9 cellular contexts compared by ENCODE assay signal in genomic region chr1:96416111-96416595, GRCh38.
DNase-seq lines count a peak whose midpoint lies in the region; ATAC-seq, FAIRE-seq and TF ChIP-seq lines count a peak whose summit lies in the region.
"Had no signal": no experiment of that assay in that cellular context is flagged by ENCODE, and none has a peak within 500 bp of the region (broad histone marks: within the 10 kb centered on the region; RNA-seq: fewer than 3 reads in every experiment).

No MANE protein-coding gene starts in this region.

- H3K9ac ChIP-seq in astrocyte (ENCODE audit: low read length): peak overlapping the region; percentile 57
- H3K9ac ChIP-seq in smooth muscle cell (ENCODE audit: low read depth): no peak overlapping the region

- ATAC-seq in heart right ventricle: peak; percentile 48 to 98 (median 88)
- no peak for ATAC-seq in GM18502 (IDR thresholded peaks at IDR 0.05; ENCODE audit: poor library complexity, unreplicated experiment)

- no peaks in the 10 kb centered on the region for H3K36me3 Mint-ChIP-seq in HFFc6 (ENCODE audit: low read depth)
- H3K36me3 Mint-ChIP-seq in astrocyte (ENCODE audit: low read depth, unreplicated experiment): no peaks in the 10 kb centered on the region

- no peaks in the 10 kb centered on the region for H3K36me3 ChIP-seq in astrocyte (ENCODE audit: insufficient read depth, low read length)
- H3K36me3 ChIP-seq in heart right ventricle: no peaks in the 10 kb centered on the region
- no peaks in the 10 kb centered on the region for H3K36me3 ChIP-seq in smooth muscle cell (ENCODE audit: low read depth)

- H3K27me3 Mint-ChIP-seq in HFFc6 (ENCODE audit: insufficient read depth) (peaks cover 11% of the 10 kb centered on the region), astrocyte (ENCODE audit: low read depth, unreplicated experiment) (no peaks in the 10 kb centered on the region)

- H3K27ac Mint-ChIP-seq in HFFc6 (peak overlapping the region; percentile 19), astrocyte (ENCODE audit: unreplicated experiment) (peak overlapping the region; percentile 16)

- H2AFZ ChIP-seq in astrocyte (ENCODE audit: low read depth, low read length) (no peak overlapping the region), smooth muscle cell (ENCODE audit: low read depth) (no peak overlapping the region)

- H3K9me3 Mint-ChIP-seq in HFFc6 (no peaks in the 10 kb centered on the region), astrocyte (ENCODE audit: unreplicated experiment) (no peaks in the 10 kb centered on the region)

- WGBS in heart right ventricle, 2 donors: 25 to 35% methylated on average over 5 of the region's 5 CpGs
- WGBS in smooth muscle cell (ENCODE audit: low lambda C conversion rate): 7% methylated on average over 5 of the region's 5 CpGs

- H3K4me3 ChIP-seq in astrocyte (ENCODE audit: insufficient read depth, low read depth, low read length) (peak overlapping the region; percentile 17), heart right ventricle (peak overlapping the region in 1 of 10 donors; percentile 20), smooth muscle cell (no peak overlapping the region)

- intact Hi-C loops in heart right ventricle (cut with DNase I): no loop called here

- H3F3A ChIP-seq in smooth muscle cell (ENCODE audit: low read depth): peaks cover 7% of the 10 kb centered on the region

- no peaks in the 10 kb centered on the region for H3K79me2 ChIP-seq in astrocyte (ENCODE audit: insufficient read depth, low read length)
- H3K79me2 ChIP-seq in smooth muscle cell (ENCODE audit: low read depth): no peaks in the 10 kb centered on the region

- H3K27ac ChIP-seq in astrocyte (ENCODE audit: low read depth, low read length) (peak overlapping the region; percentile 79), heart right ventricle (peak overlapping the region in 7 of 10 donors; percentile 28 to 60 (median 45)), smooth muscle cell (ENCODE audit: low read depth) (peak overlapping the region; percentile 75)

- no peak for TF ChIP-seq CTCF in HFFc6 (IDR thresholded peaks at IDR 0.05)
- no peak for TF ChIP-seq CTCF in astrocyte (IDR thresholded peaks at IDR 0.05; ENCODE audit: insufficient read depth, low read depth, low read length)
- TF ChIP-seq CTCF in heart right ventricle (IDR thresholded peaks at IDR 0.05): no peak
- TF ChIP-seq CTCF in smooth muscle cell (IDR thresholded peaks at IDR 0.05; ENCODE audit: borderline replicate concordance, insufficient read depth, poor library complexity, severe bottlenecking): no peak

- H3K4me1 Mint-ChIP-seq in HFFc6 (ENCODE audit: low read depth) (peaks cover 18% of the 10 kb centered on the region), astrocyte (ENCODE audit: low read depth, unreplicated experiment) (peaks cover 19% of the 10 kb centered on the region)

- peak; percentile 98 for FAIRE-seq in astrocyte (lab: Jason Lieb, UNC)

- H3K9me3 ChIP-seq in astrocyte (ENCODE audit: insufficient read depth, low read depth, low read length) (no peaks in the 10 kb centered on the region), heart right ventricle (no peaks in the 10 kb centered on the region), smooth muscle cell (replicated peaks; ENCODE audit: low read depth) (no peaks in the 10 kb centered on the region)

- H3K27me3 ChIP-seq in astrocyte (ENCODE audit: insufficient read depth, low read length): no peaks in the 10 kb centered on the region
- H3K27me3 ChIP-seq in heart right ventricle: no peaks in the 10 kb centered on the region
- no peaks in the 10 kb centered on the region for H3K27me3 ChIP-seq in smooth muscle cell (ENCODE audit: low read depth)

- H4K20me1 ChIP-seq in astrocyte (ENCODE audit: insufficient read depth, low read length) (no peaks in the 10 kb centered on the region), smooth muscle cell (ENCODE audit: low read depth) (no peaks in the 10 kb centered on the region)

- DNase-seq in HFFc6 (peak; percentile 97), astrocyte (ENCODE audit: low read depth) (peak; percentile 100), heart right ventricle (peak in 1 of 2 donors; percentile 34), smooth muscle cell (lab: John Stamatoyannopoulos, UW; ENCODE audit: unreplicated experiment) (peak; percentile 9), iPS-NIHi11 (ENCODE audit: low spot score) (no peak), NCI-H1930 (lab: John Stamatoyannopoulos, UW) (no peak), NCI-H1092 (lab: John Stamatoyannopoulos, UW) (no peak)
- DNase-seq: activated gamma-delta T cell had no signal

- H3K4me2 ChIP-seq in astrocyte (ENCODE audit: low read length) (peak overlapping the region; percentile 72), smooth muscle cell (peak overlapping the region; percentile 38)

- H3K4me3 Mint-ChIP-seq in HFFc6 (peak overlapping the region; percentile 21; the same call in 1 of the 2 replicates), astrocyte (ENCODE audit: unreplicated experiment) (no peak overlapping the region)

- H3K4me1 ChIP-seq in astrocyte (ENCODE audit: insufficient read depth, low read length): peaks cover 8% of the 10 kb centered on the region
- peaks cover 0 to 11% (median 9%) of the 10 kb centered on the region in 9 donors for H3K4me1 ChIP-seq in heart right ventricle
- no peaks in the 10 kb centered on the region for H3K4me1 ChIP-seq in smooth muscle cell (ENCODE audit: low read depth)

Comparison
In these comparisons a context has a peak if more than half of its experiments do, and no peak if none do; other contexts are left out.
1. DNase-seq: peak in HFFc6 (single experiment), astrocyte (single experiment) and smooth muscle cell (single experiment); none in iPS-NIHi11 (single experiment), NCI-H1930 (0 of 2) and NCI-H1092 (single experiment).
2. Peak in every context shown above with its lines, with median percentiles within 50 percentile points of each other: H3K27ac ChIP-seq.